ENCODE assay signal across 9 cellular contexts in genomic region chr3:50695031-50695430, GRCh38. TPM values are rescaled to one million over a fixed set of nuclear protein-coding genes. Genes with fewer than 3 reads are reported as not detected.
"Had no signal": no experiment of that assay in that cellular context is flagged by ENCODE, and none has a peak within 500 bp of the region (broad histone marks: within the 10 kb centered on the region; RNA-seq: fewer than 3 reads in every experiment).

No MANE protein-coding gene starts in this region.

- H3K4me1 Mint-ChIP-seq: IgD-negative memory B cell had no signal

- H3K9ac ChIP-seq: KMS-11 had no signal

- H3K27ac Mint-ChIP-seq: IgD-negative memory B cell had no signal

- DNase-seq: IMR-90, KBM-7, KG1 had no signal

- H3K27ac ChIP-seq: HL-60, KMS-11 had no signal

- H3K4me2 ChIP-seq: KMS-11 had no signal

- H3K4me3 ChIP-seq: K562 had no signal

- FAIRE-seq: HepG2, HTR-8/SVneo, K562 had no signal

- H3K4me3 Mint-ChIP-seq: IgD-negative memory B cell had no signal

RNA-seq across cellular contexts. Expression of gene DOCK3, which starts 20.3 kb away (rescaled TPM):
- total RNA-seq: HepG2 had no signal
- polyA plus RNA-seq: HepG2, IgD-negative memory B cell had no signal
